9 cellular contexts compared by ENCODE assay signal in the genomic region with DNA sequence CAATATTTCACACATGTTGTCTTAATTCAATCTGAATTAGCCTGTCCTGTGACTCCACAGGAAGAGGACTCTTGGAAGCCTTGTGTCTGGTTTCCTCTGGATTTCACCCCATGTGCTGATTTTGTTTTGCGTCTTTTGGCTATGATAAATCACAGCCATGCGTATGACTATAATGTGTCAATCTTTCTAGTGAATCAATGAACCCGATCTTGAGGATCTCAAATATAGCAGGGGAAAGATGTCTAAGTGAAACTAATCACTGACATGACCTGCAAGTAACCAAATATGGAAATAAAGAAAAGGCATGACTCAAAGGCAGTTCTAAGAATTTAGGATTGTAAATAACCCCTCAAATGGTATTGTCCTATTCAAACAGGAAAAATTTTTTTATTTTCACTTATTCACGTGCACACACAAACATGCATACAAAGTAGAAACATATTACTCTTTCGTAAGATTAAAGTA. TPM values are rescaled to one million over a fixed set of nuclear protein-coding genes. Genes with fewer than 3 reads are reported as not detected.
A peak's percentile ranks its signal among the peaks of the same experiment; 100 is the strongest.
DNase-seq lines count a peak whose midpoint lies in the region; ATAC-seq, FAIRE-seq and TF ChIP-seq lines count a peak whose summit lies in the region.
"Had no signal": no experiment of that assay in that cellular context is flagged by ENCODE, and none has a peak within 500 bp of the region (broad histone marks: within the 10 kb centered on the region; RNA-seq: fewer than 3 reads in every experiment).

No MANE protein-coding gene starts in this region.

- no peak for FAIRE-seq in frontal cortex (lab: Jason Lieb, UNC)

- peak; percentile 40 for ATAC-seq in GM18511 (IDR thresholded peaks at IDR 0.05; ENCODE audit: unreplicated experiment)
- ATAC-seq in HG02885 (IDR thresholded peaks at IDR 0.05; ENCODE audit: poor library complexity, unreplicated experiment) = peak; percentile 25
- ATAC-seq in activated naive CD8-positive, alpha-beta T cell treated with anti-CD3 and anti-CD28 coated beads, Interleukin-2, amount 50 U/mL, for 24 hours = peak; percentile 18
- no peak for ATAC-seq in GM19452 (IDR thresholded peaks at IDR 0.05; ENCODE audit: unreplicated experiment)

- H3K4me3 Mint-ChIP-seq in activated naive CD8-positive, alpha-beta T cell treated with anti-CD3 and anti-CD28 coated beads, Interleukin-2, amount 50 U/mL, for 24 hours = no peak overlapping the region
- H3K4me3 Mint-ChIP-seq in osteocyte (ENCODE audit: unreplicated experiment) = no peak overlapping the region

- no peak for DNase-seq in activated naive CD8-positive, alpha-beta T cell treated with anti-CD3 and anti-CD28 coated beads, Interleukin-2, amount 50 U/mL, for 24 hours
- DNase-seq in osteocyte (ENCODE audit: extremely low spot score, unreplicated experiment) = no peak
- DNase-seq in frontal cortex (ENCODE audit: low spot score in 2 of 2) = no peak
- DNase-seq in SK-N-DZ (ENCODE audit: low spot score) = no peak
- DNase-seq: activated CD8-positive, alpha-beta memory T cell treated with anti-CD3 and anti-CD28 coated beads, Interleukin-2, amount 50 U/mL, for 48 hours; erythroblast had no signal

- no peak for TF ChIP-seq CTCF in osteocyte (IDR thresholded peaks at IDR 0.05)

- peaks cover 21% of the 10 kb centered on the region for H3K36me3 Mint-ChIP-seq in activated naive CD8-positive, alpha-beta T cell treated with anti-CD3 and anti-CD28 coated beads, Interleukin-2, amount 50 U/mL, for 24 hours (ENCODE audit: low read depth)
- H3K36me3 Mint-ChIP-seq in osteocyte (ENCODE audit: unreplicated experiment) = peaks cover 6% of the 10 kb centered on the region

- H3K4me1 Mint-ChIP-seq in activated naive CD8-positive, alpha-beta T cell treated with anti-CD3 and anti-CD28 coated beads, Interleukin-2, amount 50 U/mL, for 24 hours = peaks cover 78% of the 10 kb centered on the region
- H3K4me1 Mint-ChIP-seq in osteocyte (ENCODE audit: unreplicated experiment) = peaks cover 69% of the 10 kb centered on the region

- H3K27ac Mint-ChIP-seq in activated naive CD8-positive, alpha-beta T cell treated with anti-CD3 and anti-CD28 coated beads, Interleukin-2, amount 50 U/mL, for 24 hours = peak overlapping the region; percentile 56
- peak overlapping the region; percentile 73 for H3K27ac Mint-ChIP-seq in osteocyte (ENCODE audit: unreplicated experiment)

- no peaks in the 10 kb centered on the region for H3K27me3 Mint-ChIP-seq in activated naive CD8-positive, alpha-beta T cell treated with anti-CD3 and anti-CD28 coated beads, Interleukin-2, amount 50 U/mL, for 24 hours
- H3K27me3 Mint-ChIP-seq in osteocyte (ENCODE audit: unreplicated experiment) = no peaks in the 10 kb centered on the region

- H3K9me3 Mint-ChIP-seq in activated naive CD8-positive, alpha-beta T cell treated with anti-CD3 and anti-CD28 coated beads, Interleukin-2, amount 50 U/mL, for 24 hours = peaks cover 16% of the 10 kb centered on the region
- no peaks in the 10 kb centered on the region for H3K9me3 Mint-ChIP-seq in osteocyte (ENCODE audit: unreplicated experiment)

RNA-seq across cellular contexts. Expression of a gene that starts 8.2 kb away (rescaled TPM):
- total RNA-seq in osteocyte (61.9 and 68.9 TPM in 2 replicates), frontal cortex (50.5 TPM)
- polyA plus RNA-seq in SK-N-DZ (2014; cell fraction: cytosol; rRNA removed) = 22.0 and 24.8 TPM in 2 replicates
- polyA plus RNA-seq in SK-N-DZ (2014; cell fraction: nucleus; rRNA removed) = 21.0 and 22.1 TPM in 2 replicates

RNA-seq across cellular contexts. Expression of a gene that starts 20.4 kb away (rescaled TPM):
- 22.7 and 24.8 TPM in 2 replicates for total RNA-seq in osteocyte
- 106 TPM for total RNA-seq in frontal cortex
- 47.3 and 48.6 TPM in 2 replicates for polyA plus RNA-seq in SK-N-DZ (2014; cell fraction: cytosol; rRNA removed)
- 14.9 and 17.8 TPM in 2 replicates for polyA plus RNA-seq in SK-N-DZ (2014; cell fraction: nucleus; rRNA removed)
